12 cellular contexts compared by ENCODE assay signal in the genomic region with DNA sequence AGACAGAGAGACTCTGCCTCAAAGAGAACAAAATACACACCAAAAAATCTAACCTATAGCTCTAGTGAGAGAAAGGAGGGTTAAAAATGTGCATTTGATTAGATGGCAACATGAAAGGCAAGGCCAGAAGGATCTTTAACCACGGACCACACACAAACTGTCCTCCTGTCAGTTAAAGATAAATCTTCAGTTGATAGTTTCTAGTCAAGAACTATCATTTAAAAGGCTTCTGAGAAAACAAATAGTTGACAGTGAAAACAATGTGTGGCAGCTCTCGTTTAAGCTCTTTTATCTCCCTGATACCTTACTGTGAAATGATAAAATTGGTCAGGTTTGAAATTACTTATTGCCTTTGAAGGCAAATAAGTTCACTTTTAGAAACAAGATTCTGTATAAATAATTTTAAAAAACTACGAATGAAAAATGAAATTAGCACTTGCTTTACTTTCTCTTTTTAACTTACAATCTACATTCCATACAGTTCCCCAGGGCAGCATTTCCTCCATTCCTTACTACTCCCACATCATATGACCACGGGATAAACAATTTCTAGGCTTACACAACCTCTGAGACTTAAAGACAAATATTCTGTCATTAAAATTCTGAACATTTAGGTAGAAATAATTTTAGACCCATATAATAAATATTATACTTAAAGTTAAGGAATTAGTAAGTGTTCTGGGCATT.
A peak's percentile ranks its signal among the peaks of the same experiment; 100 is the strongest.
DNase-seq lines count a peak whose midpoint lies in the region; ATAC-seq lines count a peak whose summit lies in the region.
"Had no signal": no experiment of that assay in that cellular context is flagged by ENCODE, and none has a peak within 500 bp of the region (broad histone marks: within the 10 kb centered on the region; RNA-seq: fewer than 3 reads in every experiment).

No MANE protein-coding gene starts in this region.

- peaks cover 86% of the 10 kb centered on the region for H3K79me2 ChIP-seq in GM23248 (ENCODE audit: insufficient read depth)

- peak overlapping the region; percentile 56 for H3K9ac ChIP-seq in GM23248

- H3F3A ChIP-seq in GM23248 (ENCODE audit: insufficient read depth), result peaks cover 87% of the 10 kb centered on the region

- no peaks in the 10 kb centered on the region for H3K9me2 ChIP-seq in GM23248 (ENCODE audit: insufficient read depth)

- H3K4me3 ChIP-seq in GM23248, result peak overlapping the region; percentile 55
- H3K4me3 ChIP-seq in skeletal muscle cell (ENCODE audit: low read depth, low read length), result no peak overlapping the region

- no peaks in the 10 kb centered on the region for H3K9me3 ChIP-seq in GM23248 (ENCODE audit: low read depth)

- H3K4me2 ChIP-seq in GM23248 (ENCODE audit: unreplicated experiment), result peak overlapping the region; percentile 82

- H4K20me1 ChIP-seq in GM23248 (ENCODE audit: insufficient read depth), result no peaks in the 10 kb centered on the region

- DNase-seq in GM23248 (peak; percentile 89), amniotic epithelial cell (ENCODE audit: low read depth) (peak; percentile 93), fibroblast of the conjunctiva (ENCODE audit: low read depth) (peak; percentile 59), skeletal muscle cell (ENCODE audit: low read depth) (peak; percentile 59), activated gamma-delta T cell (lab: John Stamatoyannopoulos, UW) (no peak)
- DNase-seq: activated CD4-positive, alpha-beta T cell treated with anti-CD3 and anti-CD28 coated beads for 36 hours; Calu3; left colon; retina had no signal

- H3K27me3 ChIP-seq in GM23248 (replicated peaks; ENCODE audit: insufficient read depth), result no peaks in the 10 kb centered on the region

- in situ Hi-C loops in GM23248 (cut with MboI), result no loop called here

- H3K36me3 ChIP-seq in GM23248 (ENCODE audit: low read depth), result peaks cover 75% of the 10 kb centered on the region

- 0 out of 2 replicates have a peak overlapping the region, but pooled peaks have one; percentile 0 for H2AFZ ChIP-seq in GM23248

- peak overlapping the region; percentile 80 for H3K27ac ChIP-seq in GM23248

- ATAC-seq in HG03439 (IDR thresholded peaks at IDR 0.05; ENCODE audit: unreplicated experiment) (no peak), HG03095 (IDR thresholded peaks at IDR 0.05; ENCODE audit: unreplicated experiment) (no peak), GM19035 (IDR thresholded peaks at IDR 0.05; ENCODE audit: unreplicated experiment) (no peak)
- ATAC-seq: activated CD4-positive, alpha-beta T cell treated with anti-CD3 and anti-CD28 coated beads for 36 hours; left colon had no signal

- peaks cover 27% of the 10 kb centered on the region for H3K4me1 ChIP-seq in GM23248 (ENCODE audit: insufficient read depth)

- WGBS in GM23248 (ENCODE audit: low coverage in 1 of 2, low lambda C conversion rate in 2 of 2, missing lambda C conversion rate in 2 of 2), 2 experiments, result 13 to 16% methylated on average over 4 of the region's 4 CpGs
